8 cellular contexts compared by ENCODE assay signal in the genomic region with DNA sequence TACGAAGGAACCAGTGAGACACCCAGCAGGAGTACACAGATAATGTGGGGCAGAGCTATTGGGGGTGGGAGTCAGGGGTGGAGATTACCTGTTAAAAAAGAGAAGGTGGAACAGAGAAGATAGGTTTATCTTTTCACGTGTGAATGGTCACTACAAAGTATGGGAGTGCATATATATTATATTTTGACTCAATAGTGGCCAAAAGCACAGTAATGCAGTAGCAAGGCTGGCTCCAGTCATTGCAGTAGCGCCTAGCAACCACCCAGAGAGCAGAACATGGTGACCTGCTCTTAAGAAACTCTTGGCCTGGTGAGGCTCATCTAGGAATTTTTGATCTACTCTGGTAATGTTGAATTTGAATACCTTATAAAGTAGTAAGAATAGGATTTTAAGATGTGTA. TPM values are rescaled to one million over a fixed set of nuclear protein-coding genes. Genes with fewer than 3 reads are reported as not detected.
DNase-seq lines count a peak whose midpoint lies in the region; ATAC-seq and TF ChIP-seq lines count a peak whose summit lies in the region.

No MANE protein-coding gene starts in this region.

- H3K9me3 ChIP-seq in thyroid gland = no peaks in the 10 kb centered on the region

- no peak overlapping the region for H3K27ac Mint-ChIP-seq in activated T-helper 1 cell treated with anti-CD3 and anti-CD28 coated beads, Interleukin-12 subunit alpha, Interleukin-12 subunit beta, Interleukin-2, Interleukin-4 antibody, amounts not matched to agents 30 ng/mL and 10 ng/mL and 1 ng/mL, durations not matched to agents 14 hours and 24 hours and 36 hours

- peaks cover 17% of the 10 kb centered on the region for H3K27me3 Mint-ChIP-seq in activated T-helper 1 cell treated with anti-CD3 and anti-CD28 coated beads, Interleukin-12 subunit alpha, Interleukin-12 subunit beta, Interleukin-2, Interleukin-4 antibody, amounts not matched to agents 30 ng/mL and 10 ng/mL and 1 ng/mL, durations not matched to agents 14 hours and 24 hours and 36 hours (ENCODE audit: insufficient read depth)

- TF ChIP-seq CTCF in thyroid gland (IDR thresholded peaks at IDR 0.05) = no peak

- no peak for TF ChIP-seq POLR2A in thyroid gland (IDR thresholded peaks at IDR 0.05)

- intact Hi-C loops in activated T-helper 1 cell treated with anti-CD3 and anti-CD28 coated beads, Interleukin-12 subunit alpha, Interleukin-12 subunit beta, Interleukin-2, Interleukin-4 antibody, amounts not matched to agents 30 ng/mL and 10 ng/mL and 1 ng/mL, durations not matched to agents 14 hours and 24 hours and 36 hours (cut with micrococcal nuclease) = loop anchor here (1.0 to 5.0 kb wide), 3 partner anchors 13 to 975 kb away; a partner anchor contains a TSS
- intact Hi-C loops in thyroid gland (cut with DNase I) = loop anchor here (10.0 kb wide), 1 partner anchor 73 kb away; no protein-coding TSS in a partner anchor

- DNase-seq in ACHN (peak; percentile 17), HCEC 1CT (peak; percentile 42), iris pigment epithelial cell (ENCODE audit: low read depth) (peak; percentile 51), thyroid gland (peak in 1 of 2 donors; percentile 2)
- no peak for DNase-seq in activated T-helper 1 cell treated with anti-CD3 and anti-CD28 coated beads, Interleukin-12 subunit alpha, Interleukin-12 subunit beta, Interleukin-2, Interleukin-4 antibody, amounts not matched to agents 30 ng/mL and 10 ng/mL and 1 ng/mL, durations not matched to agents 14 hours and 24 hours and 36 hours (ENCODE audit: low spot score)
- no peak for DNase-seq in stimulated activated CD4-positive, alpha-beta T cell treated with anti-CD3 and anti-CD28 coated beads, Interleukin-4, amount 100 ng/mL, for 24 hours

- peaks cover 8 to 11% of the 10 kb centered on the region in 2 donors for H3K4me1 ChIP-seq in thyroid gland

- peaks cover 27% of the 10 kb centered on the region for H3K4me1 Mint-ChIP-seq in activated T-helper 1 cell treated with anti-CD3 and anti-CD28 coated beads, Interleukin-12 subunit alpha, Interleukin-12 subunit beta, Interleukin-2, Interleukin-4 antibody, amounts not matched to agents 30 ng/mL and 10 ng/mL and 1 ng/mL, durations not matched to agents 14 hours and 24 hours and 36 hours (ENCODE audit: low read depth)

- peaks cover 20% of the 10 kb centered on the region for H3K36me3 Mint-ChIP-seq in activated T-helper 1 cell treated with anti-CD3 and anti-CD28 coated beads, Interleukin-12 subunit alpha, Interleukin-12 subunit beta, Interleukin-2, Interleukin-4 antibody, amounts not matched to agents 30 ng/mL and 10 ng/mL and 1 ng/mL, durations not matched to agents 14 hours and 24 hours and 36 hours (ENCODE audit: low read depth)

- H3K27me3 ChIP-seq in thyroid gland = no peaks in the 10 kb centered on the region

- WGBS in thyroid gland, 2 donors = 45 to 50% methylated on average over 3 of the region's 3 CpGs

- in situ Hi-C loops in ACHN (cut with HindIII; ENCODE audit: low pct_ligation_motif_present, low pct_unique_long_range_greater_than_20kb, low sequenced_read_pairs) = no loop called here

- peaks cover 14% of the 10 kb centered on the region for H3K9me3 Mint-ChIP-seq in activated T-helper 1 cell treated with anti-CD3 and anti-CD28 coated beads, Interleukin-12 subunit alpha, Interleukin-12 subunit beta, Interleukin-2, Interleukin-4 antibody, amounts not matched to agents 30 ng/mL and 10 ng/mL and 1 ng/mL, durations not matched to agents 14 hours and 24 hours and 36 hours

- H3K36me3 ChIP-seq in thyroid gland = no peaks in the 10 kb centered on the region

- H3K4me3 ChIP-seq in thyroid gland (replicated peaks in 1 of 3) = peak overlapping the region in 2 of 3 donors; percentile 59 to 76

- no peak overlapping the region for H3K27ac ChIP-seq in thyroid gland

- ATAC-seq in HG02798 (IDR thresholded peaks at IDR 0.05; ENCODE audit: poor library complexity, unreplicated experiment) = no peak
- ATAC-seq in HG03108 (IDR thresholded peaks at IDR 0.05; ENCODE audit: unreplicated experiment) = no peak

- peak overlapping the region; percentile 86 for H3K4me3 Mint-ChIP-seq in activated T-helper 1 cell treated with anti-CD3 and anti-CD28 coated beads, Interleukin-12 subunit alpha, Interleukin-12 subunit beta, Interleukin-2, Interleukin-4 antibody, amounts not matched to agents 30 ng/mL and 10 ng/mL and 1 ng/mL, durations not matched to agents 14 hours and 24 hours and 36 hours

RNA-seq across cellular contexts. Expression of a gene that starts 1.0 kb away (rescaled TPM):
- 9.5 and 11.8 TPM in 2 replicates for total RNA-seq in activated T-helper 1 cell treated with anti-CD3 and anti-CD28 coated beads, Interleukin-12 subunit alpha, Interleukin-12 subunit beta, Interleukin-2, Interleukin-4 antibody, amounts not matched to agents 30 ng/mL and 10 ng/mL and 1 ng/mL, durations not matched to agents 14 hours and 24 hours and 36 hours
- 10 to 100 TPM; 28.5 to 34.1 (median 32.6) TPM for total RNA-seq in thyroid gland

RNA-seq across cellular contexts. Expression of a gene that starts 29.9 kb away (rescaled TPM):
- total RNA-seq in activated T-helper 1 cell treated with anti-CD3 and anti-CD28 coated beads, Interleukin-12 subunit alpha, Interleukin-12 subunit beta, Interleukin-2, Interleukin-4 antibody, amounts not matched to agents 30 ng/mL and 10 ng/mL and 1 ng/mL, durations not matched to agents 14 hours and 24 hours and 36 hours = 2.2 and 2.5 TPM in 2 replicates
- total RNA-seq in thyroid gland = 10 to 100 TPM; 47.0 to 57.4 (median 48.2) TPM

RNA-seq across cellular contexts. Expression of a gene that starts 33.0 kb away (rescaled TPM):
- total RNA-seq in activated T-helper 1 cell treated with anti-CD3 and anti-CD28 coated beads, Interleukin-12 subunit alpha, Interleukin-12 subunit beta, Interleukin-2, Interleukin-4 antibody, amounts not matched to agents 30 ng/mL and 10 ng/mL and 1 ng/mL, durations not matched to agents 14 hours and 24 hours and 36 hours = 1.7 and 1.9 TPM in 2 replicates
- total RNA-seq in thyroid gland = not detected

Comparison
In these comparisons a context has a peak if more than half of its experiments do, and no peak if none do; other contexts are left out.
1. DNase-seq: peak in ACHN (single experiment), HCEC 1CT (single experiment) and iris pigment epithelial cell (single experiment); none in activated T-helper 1 cell treated with anti-CD3 and anti-CD28 coated beads, Interleukin-12 subunit alpha, Interleukin-12 subunit beta, Interleukin-2, Interleukin-4 antibody, amounts not matched to agents 30 ng/mL and 10 ng/mL and 1 ng/mL, durations not matched to agents 14 hours and 24 hours and 36 hours (single experiment) and stimulated activated CD4-positive, alpha-beta T cell treated with anti-CD3 and anti-CD28 coated beads, Interleukin-4, amount 100 ng/mL, for 24 hours (single experiment).
2. RNA of a gene that starts 29.9 kb away (total RNA-seq): 47.0 to 57.4 TPM in thyroid gland; 2.2 to 2.5 TPM in activated T-helper 1 cell treated with anti-CD3 and anti-CD28 coated beads, Interleukin-12 subunit alpha, Interleukin-12 subunit beta, Interleukin-2, Interleukin-4 antibody, amounts not matched to agents 30 ng/mL and 10 ng/mL and 1 ng/mL, durations not matched to agents 14 hours and 24 hours and 36 hours; every median in the first group is over 10 times any median in the second.